In genomic region chr9:14311940-14312572, GRCh38 we compare ENCODE assay signal across 13 cellular contexts. TPM values are rescaled to one million over a fixed set of nuclear protein-coding genes. Genes with fewer than 3 reads are reported as not detected.
DNase-seq lines count a peak whose midpoint lies in the region; ATAC-seq and TF ChIP-seq lines count a peak whose summit lies in the region.
"Had no signal": no experiment of that assay in that cellular context is flagged by ENCODE, and none has a peak within 500 bp of the region (broad histone marks: within the 10 kb centered on the region; RNA-seq: fewer than 3 reads in every experiment).

No MANE protein-coding gene starts in this region.

- H3K4me1 ChIP-seq in heart right ventricle (peaks cover 0 to 55% (median 37%) of the 10 kb centered on the region in 9 donors), muscle layer of duodenum (ENCODE audit: control insufficient read depth in 1 of 2, insufficient read depth in 2 of 2, low read length in 2 of 2) (peaks cover 10 to 18% of the 10 kb centered on the region in 2 donors), aorta (ENCODE audit: control insufficient read depth in 1 of 2, insufficient read depth in 2 of 2, low read length in 2 of 2) (peaks cover 3 to 4% of the 10 kb centered on the region in 2 donors)

- peak overlapping the region; percentile 96 to 100 (median 99) for H3K27ac ChIP-seq in heart right ventricle
- peak overlapping the region; percentile 90 for H3K27ac ChIP-seq in muscle layer of duodenum (ENCODE audit: low read length)
- H3K27ac ChIP-seq in aorta (ENCODE audit: low read depth in 1 of 2, low read length in 2 of 2): no peak overlapping the region
- H3K27ac ChIP-seq: BLaER1 had no signal

- peaks cover 0 to 3% (median 0%) of the 10 kb centered on the region in 9 donors for H3K36me3 ChIP-seq in heart right ventricle
- H3K36me3 ChIP-seq in muscle layer of duodenum (ENCODE audit: control insufficient read depth in 1 of 2, insufficient read depth in 2 of 2, low read length in 2 of 2): peaks cover 0 to 2% of the 10 kb centered on the region in 2 donors
- no peaks in the 10 kb centered on the region for H3K36me3 ChIP-seq in aorta (ENCODE audit: control insufficient read depth in 1 of 2, insufficient read depth in 2 of 2, low read length in 1 of 2)
- H3K36me3 ChIP-seq: BLaER1 had no signal

- 4 to 8% methylated on average over 6 of the region's 6 CpGs for WGBS in heart right ventricle, 2 donors
- WGBS in aorta, 2 donors: 2 to 4% methylated on average over 6 of the region's 6 CpGs

- no peak for DNase-seq in heart right ventricle
- no peak for DNase-seq in left cardiac atrium
- no peak for DNase-seq in epithelial cell of esophagus (ENCODE audit: low read depth)
- no peak for DNase-seq in aorta
- no peak for DNase-seq in amygdala (lab: John Stamatoyannopoulos, UW)
- DNase-seq: activated CD4-positive, alpha-beta T cell treated with anti-CD3 and anti-CD28 coated beads, Interleukin-2, amount 10 ng/mL, durations not matched to agents 24 days and 14 days; effector CD4-positive, alpha-beta T cell; NCI-H510A; stimulated activated CD4-positive, alpha-beta T cell treated with anti-CD3 and anti-CD28 coated beads, Interleukin-2, amount 100 ng/mL, for 24 hours had no signal

- intact Hi-C loops in heart right ventricle (cut with DNase I): loop anchor here in 9 of 10 donors (2.0 to 10.0 kb wide), 16 partner anchors 35 to 747 kb away; no protein-coding TSS in a partner anchor
- intact Hi-C loops in left cardiac atrium (cut with DNase I): loop anchor here (5.0 kb wide), 3 partner anchors 35 to 215 kb away; no protein-coding TSS in a partner anchor
- intact Hi-C loops in aorta (cut with DNase I): loop anchor here (5.0 to 10.0 kb wide), 3 partner anchors 35 to 277 kb away; no protein-coding TSS in a partner anchor

- ATAC-seq in heart right ventricle (no peak), left cardiac atrium (no peak), aorta (ENCODE audit: low FRiP score) (no peak), GM21737 (IDR thresholded peaks at IDR 0.05; ENCODE audit: unreplicated experiment) (no peak), GM19397 (IDR thresholded peaks at IDR 0.05; ENCODE audit: unreplicated experiment) (no peak)

- H3K27me3 ChIP-seq in heart right ventricle: peaks cover 0 to 62% (median 0%) of the 10 kb centered on the region in 7 donors
- no peaks in the 10 kb centered on the region for H3K27me3 ChIP-seq in muscle layer of duodenum (ENCODE audit: low read depth, low read length)
- H3K27me3 ChIP-seq in aorta (ENCODE audit: control insufficient read depth in 1 of 2, insufficient read depth in 2 of 2, low read length in 1 of 2): no peaks in the 10 kb centered on the region
- H3K27me3 ChIP-seq: BLaER1 had no signal

- H3K9me3 ChIP-seq in heart right ventricle (no peaks in the 10 kb centered on the region), muscle layer of duodenum (ENCODE audit: control insufficient read depth in 1 of 2, low read length in 2 of 2) (no peaks in the 10 kb centered on the region), aorta (ENCODE audit: control insufficient read depth, low read length) (no peaks in the 10 kb centered on the region)

- TF ChIP-seq CTCF in heart right ventricle (IDR thresholded peaks at IDR 0.05) (no peak), epithelial cell of esophagus (IDR thresholded peaks at IDR 0.05; ENCODE audit: insufficient read depth, low read depth, low read length, missing control alignments) (no peak)

- H3K4me3 ChIP-seq in heart right ventricle (peak overlapping the region; percentile 55 to 94 (median 76)), epithelial cell of esophagus (ENCODE audit: low read length) (peak overlapping the region; percentile 96), muscle layer of duodenum (ENCODE audit: low read depth in 1 of 2, low read length in 2 of 2) (peak overlapping the region; percentile 88), aorta (ENCODE audit: low read length in 2 of 2) (peak overlapping the region; percentile 89 to 96)
- H3K4me3 ChIP-seq: BLaER1 had no signal

RNA-seq across cellular contexts. Expression of gene NFIB, which starts 1.9 kb away (rescaled TPM):
- total RNA-seq in heart right ventricle (100 to 1,000 TPM in 9 of 10 donors, 10 to 100 TPM in 1; 96.8 to 145 (median 126) TPM), left cardiac atrium (100 to 1,000 TPM; 110 to 118 TPM), aorta (100 to 1,000 TPM; 160 to 278 TPM)
- polyA plus RNA-seq in heart right ventricle (10 to 100 TPM; 16.7 to 37.2 TPM), aorta (10 to 100 TPM; 10.8 to 17.6 TPM)
- total RNA-seq: activated CD4-positive, alpha-beta T cell treated with anti-CD3 and anti-CD28 coated beads, Interleukin-2, amount 10 ng/mL, durations not matched to agents 24 days and 14 days had no signal

Comparison
In these comparisons a context has a peak if more than half of its experiments do, and no peak if none do; other contexts are left out.
1. H3K27ac ChIP-seq: peak in heart right ventricle (10 of 10) and muscle layer of duodenum (single experiment); none in aorta (0 of 2).
2. Peak in every context shown above with its lines, with median percentiles within 50 percentile points of each other: H3K4me3 ChIP-seq.